ENCODE assay signal across 8 cellular contexts in genomic region chr1:28668191-28668955, GRCh38. TPM values are rescaled to one million over a fixed set of nuclear protein-coding genes. Genes with fewer than 3 reads are reported as not detected.
A peak's percentile ranks its signal among the peaks of the same experiment; 100 is the strongest.
DNase-seq lines count a peak whose midpoint lies in the region; ATAC-seq and FAIRE-seq lines count a peak whose summit lies in the region.

Gene GMEB1 (plus strand): TSS chr1:28668784. CDS start chr1:28683613, 14,829 bp downstream.

- peak; percentile 58 for FAIRE-seq in HTR-8/SVneo (lab: Jason Lieb, UNC)

- H3K4me3 ChIP-seq in NT2/D1 (ENCODE audit: insufficient read length, low read depth) (peak within 1 kb of the TSS; percentile 76), endocrine pancreas (ENCODE audit: control insufficient read depth, insufficient read depth, low read length) (peak within 1 kb of the TSS; percentile 61)

- H3K4me1 ChIP-seq in NT2/D1 (ENCODE audit: insufficient read depth, insufficient read length) (peaks cover 7% of the 10 kb centered on the region), endocrine pancreas (ENCODE audit: control insufficient read depth, insufficient read depth, low read length) (no peaks in the 10 kb centered on the region)

- DNase-seq in CMK (ENCODE audit: low read depth) (peak; percentile 72), HTR-8/SVneo (ENCODE audit: insufficient read length, low spot score) (peak; percentile 87), NT2/D1 (ENCODE audit: low read depth, low spot score) (peak; percentile 91), mesenteric fat pad (ENCODE audit: low spot score) (peak; percentile 95)
- peak; percentile 54 for DNase-seq in activated CD8-positive, alpha-beta memory T cell treated with anti-CD3 and anti-CD28 coated beads, Interleukin-2, amount 50 U/mL, for 24 hours (ENCODE audit: extremely low read depth)
- peak; percentile 78 for DNase-seq in stimulated activated CD8-positive, alpha-beta memory T cell treated with anti-CD3 and anti-CD28 coated beads, Interleukin-12 subunit alpha, Interleukin-12 subunit beta, amount 100 ng/mL, for 4 hours (ENCODE audit: low read depth)

- H3K9ac ChIP-seq in NT2/D1 (ENCODE audit: insufficient read length, low read depth) (peak within 1 kb of the TSS; percentile 95), endocrine pancreas (ENCODE audit: control insufficient read depth, insufficient read depth, low read length) (peak within 1 kb of the TSS; percentile 98)

- H3K36me3 ChIP-seq in NT2/D1 (ENCODE audit: insufficient read depth, insufficient read length, low read length) (peaks cover under 1% of the 10 kb centered on the region), endocrine pancreas (ENCODE audit: control insufficient read depth, insufficient read depth, low read length) (no peaks in the 10 kb centered on the region)

- peak; percentile 81 for ATAC-seq in GM21360 (IDR thresholded peaks at IDR 0.05; ENCODE audit: unreplicated experiment)

- no peaks in the 10 kb centered on the region for H3K27me3 ChIP-seq in NT2/D1 (ENCODE audit: insufficient read depth, insufficient read length)
- H3K27me3 ChIP-seq in endocrine pancreas (ENCODE audit: control insufficient read depth, insufficient read depth, low read length) = no peaks in the 10 kb centered on the region

- H3K9me3 ChIP-seq in NT2/D1 (ENCODE audit: insufficient read depth, low read length) = no peaks in the 10 kb centered on the region
- H3K9me3 ChIP-seq in endocrine pancreas (ENCODE audit: control insufficient read depth, low read length) = no peaks in the 10 kb centered on the region

RNA-seq across cellular contexts. Expression of gene GMEB1, which starts in this region (rescaled TPM):
- 11.4 TPM for total RNA-seq in mesenteric fat pad

Comparison
In these comparisons a context has a peak if more than half of its experiments do, and no peak if none do; other contexts are left out.
1. Peak in every context shown above with its lines: DNase-seq, ATAC-seq and H3K4me3 ChIP-seq.